12 cellular contexts compared by ENCODE assay signal in genomic region chr10:110040767-110041478, GRCh38. TPM values are rescaled to one million over a fixed set of nuclear protein-coding genes. Genes with fewer than 3 reads are reported as not detected.
DNase-seq lines count a peak whose midpoint lies in the region; ATAC-seq and TF ChIP-seq lines count a peak whose summit lies in the region.
"Had no signal": no experiment of that assay in that cellular context is flagged by ENCODE, and none has a peak within 500 bp of the region (broad histone marks: within the 10 kb centered on the region; RNA-seq: fewer than 3 reads in every experiment).

No MANE protein-coding gene starts in this region.

- no peaks in the 10 kb centered on the region for H3K27me3 ChIP-seq in CD8-positive, alpha-beta T cell (ENCODE audit: insufficient read depth, low read length)
- H3K27me3 ChIP-seq in kidney epithelial cell (ENCODE audit: control insufficient read depth, insufficient read depth, low read length) (no peaks in the 10 kb centered on the region), tibial nerve (no peaks in the 10 kb centered on the region), transverse colon (no peaks in the 10 kb centered on the region)
- H3K27me3 ChIP-seq: stomach had no signal

- TF ChIP-seq CTCF in CD8-positive, alpha-beta T cell (IDR thresholded peaks at IDR 0.05), result no peak
- TF ChIP-seq CTCF in kidney epithelial cell (IDR thresholded peaks at IDR 0.05; ENCODE audit: insufficient read depth, low read length, poor library complexity, severe bottlenecking) (no peak), tibial nerve (IDR thresholded peaks at IDR 0.05) (no peak), transverse colon (IDR thresholded peaks at IDR 0.05) (no peak)

- intact Hi-C loops in CD8-positive, alpha-beta T cell (cut with DNase I, micrococcal nuclease), result no loop called here
- intact Hi-C loops in transverse colon (cut with DNase I; ENCODE audit: low total_unique reads), result no loop called here

- H3K27me3 Mint-ChIP-seq in CD8-positive, alpha-beta T cell (ENCODE audit: low read depth), result no peaks in the 10 kb centered on the region
- no peaks in the 10 kb centered on the region for H3K27me3 Mint-ChIP-seq in T-cell

- no peak for TF ChIP-seq POLR2A in tibial nerve (IDR thresholded peaks at IDR 0.05)
- no peak for TF ChIP-seq POLR2A in transverse colon (IDR thresholded peaks at IDR 0.05)

- in situ Hi-C loops in ACHN (cut with HindIII; ENCODE audit: low pct_ligation_motif_present, low pct_unique_long_range_greater_than_20kb, low sequenced_read_pairs) (no loop called here), transverse colon (cut with MboI; ENCODE audit: low pct_ligation_motif_present in 1 of 4, low pct_unique_long_range_greater_than_20kb in 1 of 4, low sequenced_read_pairs in 3 of 4) (no loop called here)

- H3K9me3 Mint-ChIP-seq in CD8-positive, alpha-beta T cell, result no peaks in the 10 kb centered on the region
- no peaks in the 10 kb centered on the region for H3K9me3 Mint-ChIP-seq in T-cell

- peaks cover 46% of the 10 kb centered on the region for H3K4me1 ChIP-seq in CD8-positive, alpha-beta T cell (ENCODE audit: insufficient read depth, low read length)
- H3K4me1 ChIP-seq in tibial nerve (peaks cover 0 to 61% (median 3%) of the 10 kb centered on the region in 4 donors), transverse colon (peaks cover 0 to 23% (median 15%) of the 10 kb centered on the region in 4 donors)

- TF ChIP-seq EP300 in tibial nerve (IDR thresholded peaks at IDR 0.05) (no peak), transverse colon (IDR thresholded peaks at IDR 0.05; ENCODE audit: low read depth) (no peak)

- no peak overlapping the region for H3K4me3 ChIP-seq in CD8-positive, alpha-beta T cell (ENCODE audit: low read depth, low read length)
- no peak overlapping the region for H3K4me3 ChIP-seq in kidney epithelial cell (ENCODE audit: low read depth, low read length)
- H3K4me3 ChIP-seq in tibial nerve, result no peak overlapping the region
- H3K4me3 ChIP-seq in transverse colon, result no peak overlapping the region
- H3K4me3 ChIP-seq: stomach had no signal

- no peaks in the 10 kb centered on the region for H3K9me3 ChIP-seq in CD8-positive, alpha-beta T cell (ENCODE audit: low read length)
- H3K9me3 ChIP-seq in tibial nerve, result no peaks in the 10 kb centered on the region
- no peaks in the 10 kb centered on the region for H3K9me3 ChIP-seq in transverse colon
- H3K9me3 ChIP-seq: stomach had no signal

- peak overlapping the region; percentile 60 for H3K27ac Mint-ChIP-seq in CD8-positive, alpha-beta T cell
- H3K27ac Mint-ChIP-seq in T-cell, result peak overlapping the region; percentile 47 to 56

- H3K36me3 Mint-ChIP-seq in CD8-positive, alpha-beta T cell, result peaks cover 6% of the 10 kb centered on the region
- H3K36me3 Mint-ChIP-seq in T-cell, result peaks cover 11% of the 10 kb centered on the region

- CTCF ChIA-PET in CD8-positive, alpha-beta T cell (lab: Charles Lee), result interaction anchor here (2.1 kb wide), 1 partner anchor 157 kb away, joined by 5 read pairs; no protein-coding TSS in a partner anchor
- CTCF ChIA-PET in T-cell (lab: Charles Lee), result interaction anchor here in 1 of 2 donors (0.6 kb wide), 1 partner anchor 131 kb away, joined by 4 read pairs; no protein-coding TSS in a partner anchor

- H3K36me3 ChIP-seq in CD8-positive, alpha-beta T cell (ENCODE audit: insufficient read depth, low read length), result no peaks in the 10 kb centered on the region
- H3K36me3 ChIP-seq in kidney epithelial cell (ENCODE audit: control insufficient read depth, insufficient read depth, low read length) (no peaks in the 10 kb centered on the region), tibial nerve (peaks cover 0 to 1% (median 0%) of the 10 kb centered on the region in 3 donors), transverse colon (no peaks in the 10 kb centered on the region)
- H3K36me3 ChIP-seq: stomach had no signal

- H3K4me3 Mint-ChIP-seq in CD8-positive, alpha-beta T cell, result no peak overlapping the region
- H3K4me3 Mint-ChIP-seq in T-cell, result peak overlapping the region in 1 of 3 donors; percentile 34

- no peak overlapping the region for H3K27ac ChIP-seq in CD8-positive, alpha-beta T cell (ENCODE audit: low read depth, low read length)
- peak overlapping the region in 2 of 4 donors; percentile 49 to 50 for H3K27ac ChIP-seq in tibial nerve
- H3K27ac ChIP-seq in transverse colon, result no peak overlapping the region
- H3K27ac ChIP-seq: stomach had no signal

- POLR2A ChIA-PET in CD8-positive, alpha-beta T cell (lab: Charles Lee), result no interaction called here
- POLR2A ChIA-PET in T-cell (lab: Charles Lee), result interaction anchor here in 1 of 2 donors (1.0 kb wide), 1 partner anchor 13 kb away, joined by 3 read pairs; no protein-coding TSS in a partner anchor

- no peak for ATAC-seq in CD8-positive, alpha-beta T cell
- ATAC-seq in T-cell (replicated peaks in 1 of 4), result no peak
- ATAC-seq in HG02642 (IDR thresholded peaks at IDR 0.05; ENCODE audit: poor library complexity, unreplicated experiment), result no peak

- 82 to 88% methylated on average over 9 of the region's 9 CpGs for WGBS in tibial nerve, 2 donors
- 91 to 94% methylated on average over 5 to 9 of the region's 9 CpGs for WGBS in transverse colon (ENCODE audit: low coverage in 1 of 2), 2 donors

- DNase-seq in ACHN (peak; percentile 33), T-cell (no peak), kidney epithelial cell (ENCODE audit: low read depth) (peak; percentile 54), tibial nerve (ENCODE audit: low spot score in 2 of 2) (no peak), amniotic stem cell (lab: John Stamatoyannopoulos, UW) (no peak), transverse colon (no peak)
- DNase-seq in CD8-positive, alpha-beta T cell, result no peak
- DNase-seq: activated CD4-positive, CD25-positive, alpha-beta regulatory T cell; islet precursor cell; NCI-H1092; stomach had no signal

- peaks cover 83% of the 10 kb centered on the region for H3K4me1 Mint-ChIP-seq in CD8-positive, alpha-beta T cell (ENCODE audit: low read depth)
- peaks cover 79 to 94% (median 83%) of the 10 kb centered on the region in 3 donors for H3K4me1 Mint-ChIP-seq in T-cell

RNA-seq across cellular contexts. Expression of gene ADD3, which starts 33.1 kb away (rescaled TPM):
- total RNA-seq in CD8-positive, alpha-beta T cell, result 100 to 1,000 TPM; 135 to 148 TPM
- total RNA-seq in T-cell (100 to 1,000 TPM; 296 to 481 (median 303) TPM), kidney epithelial cell (25.6 and 513 TPM in 2 replicates), tibial nerve (100 to 1,000 TPM; 208 to 639 (median 443) TPM), transverse colon (100 to 1,000 TPM; 175 to 342 (median 258) TPM)

Comparison
In these comparisons a context has a peak if more than half of its experiments do, and no peak if none do; other contexts are left out.
1. DNase-seq: peak in ACHN (single experiment) and kidney epithelial cell (single experiment); none in CD8-positive, alpha-beta T cell (0 of 7), T-cell (0 of 34), tibial nerve (0 of 2), amniotic stem cell (single experiment) and transverse colon (single experiment).